11 cellular contexts compared by ENCODE assay signal in the genomic region with DNA sequence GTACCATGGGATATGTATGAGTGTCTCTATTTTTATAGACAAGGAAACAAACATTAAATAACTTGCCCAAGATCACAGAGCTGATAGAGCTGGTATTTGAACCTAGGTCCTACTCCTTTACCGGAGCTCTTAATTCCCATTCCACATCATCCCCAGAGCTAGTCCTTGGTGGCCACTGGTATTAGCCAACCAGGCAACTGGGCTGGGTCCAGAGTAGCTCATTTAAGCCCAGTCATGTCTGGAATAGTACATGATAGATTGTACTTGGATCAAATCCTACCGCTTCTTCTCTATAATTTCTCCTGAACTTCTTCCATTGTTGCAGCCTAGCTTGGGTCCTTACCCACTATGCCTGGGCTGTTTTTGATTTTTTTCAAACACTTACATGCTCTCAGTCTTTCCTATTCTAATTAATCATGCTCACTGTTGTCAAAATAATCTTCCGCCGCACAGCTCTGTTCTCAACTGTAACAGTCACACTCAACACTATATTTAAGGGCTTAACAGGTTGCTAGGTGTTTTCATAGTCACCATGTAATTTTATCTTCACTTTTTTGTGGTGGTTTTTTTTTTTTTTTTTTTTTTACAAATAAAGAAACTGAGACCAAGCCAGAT.
A peak's percentile ranks its signal among the peaks of the same experiment; 100 is the strongest.
DNase-seq lines count a peak whose midpoint lies in the region; ATAC-seq and TF ChIP-seq lines count a peak whose summit lies in the region.
"Had no signal": no experiment of that assay in that cellular context is flagged by ENCODE, and none has a peak within 500 bp of the region (broad histone marks: within the 10 kb centered on the region; RNA-seq: fewer than 3 reads in every experiment).

No MANE protein-coding gene starts in this region.

- H3K4me1 ChIP-seq in right cardiac atrium (ENCODE audit: control insufficient read depth, insufficient read depth, low read length) (peaks cover 1% of the 10 kb centered on the region), stomach (peaks cover 4 to 28% (median 7%) of the 10 kb centered on the region in 4 donors)

- H3K27me3 ChIP-seq in right cardiac atrium (ENCODE audit: control insufficient read depth, insufficient read depth) (no peaks in the 10 kb centered on the region), stomach (no peaks in the 10 kb centered on the region)

- TF ChIP-seq CTCF in stomach (IDR thresholded peaks at IDR 0.05), result no peak

- H3K4me3 ChIP-seq in right cardiac atrium (ENCODE audit: low read length) (no peak overlapping the region), stomach (no peak overlapping the region)

- no peaks in the 10 kb centered on the region for H3K9me3 Mint-ChIP-seq in activated naive CD4-positive, alpha-beta T cell treated with anti-CD3 and anti-CD28 coated beads for 36 hours
- H3K9me3 Mint-ChIP-seq in activated naive CD4-positive, alpha-beta T cell treated with anti-CD3 and anti-CD28 coated beads, Interleukin-2, amount 50 U/mL, for 72 hours, result peaks cover 0 to 1% of the 10 kb centered on the region in 2 donors

- H3K27ac ChIP-seq in right cardiac atrium (ENCODE audit: low read length) (peak overlapping the region; percentile 48), stomach (peak overlapping the region in 4 of 5 donors; percentile 13 to 57 (median 41))

- no peak for TF ChIP-seq EP300 in stomach (IDR thresholded peaks at IDR 0.05)

- no peaks in the 10 kb centered on the region for H3K4me1 Mint-ChIP-seq in activated naive CD4-positive, alpha-beta T cell treated with anti-CD3 and anti-CD28 coated beads for 36 hours (ENCODE audit: low read depth)

- CTCF ChIA-PET in activated naive CD4-positive, alpha-beta T cell treated with anti-CD3 and anti-CD28 coated beads for 36 hours (lab: Charles Lee), result interaction anchor here (0.5 to 2.4 kb wide), 4 partner anchors 23 to 435 kb away, joined by 3 to 10 read pairs (median 4); no protein-coding TSS in a partner anchor

- ATAC-seq in activated naive CD4-positive, alpha-beta T cell treated with anti-CD3 and anti-CD28 coated beads, Interleukin-2, amount 50 U/mL, for 72 hours, result no peak
- ATAC-seq in right cardiac atrium (no peak), GM19328 (IDR thresholded peaks at IDR 0.05; ENCODE audit: unreplicated experiment) (no peak)

- H3K36me3 Mint-ChIP-seq in activated naive CD4-positive, alpha-beta T cell treated with anti-CD3 and anti-CD28 coated beads for 36 hours (ENCODE audit: low read depth), result no peaks in the 10 kb centered on the region
- H3K36me3 Mint-ChIP-seq in activated naive CD4-positive, alpha-beta T cell treated with anti-CD3 and anti-CD28 coated beads, Interleukin-2, amount 50 U/mL, for 72 hours, result peaks cover 0 to 2% of the 10 kb centered on the region in 2 donors

- H3K9me3 ChIP-seq in right cardiac atrium (ENCODE audit: control insufficient read depth, low read length) (no peaks in the 10 kb centered on the region), stomach (no peaks in the 10 kb centered on the region)

- no peak for TF ChIP-seq POLR2A in stomach (IDR thresholded peaks at IDR 0.05)

- H3K36me3 ChIP-seq in stomach, result no peaks in the 10 kb centered on the region

- no peak for DNase-seq in activated naive CD4-positive, alpha-beta T cell treated with anti-CD3 and anti-CD28 coated beads for 36 hours
- no peak for DNase-seq in activated naive CD4-positive, alpha-beta T cell treated with anti-CD3 and anti-CD28 coated beads, Interleukin-2, amount 50 U/mL, for 72 hours (ENCODE audit: low spot score in 2 of 2)
- DNase-seq in NCI-H69 (lab: John Stamatoyannopoulos, UW) (peak; percentile 39), right cardiac atrium (no peak), stomach (no peak), C1 segment of cervical spinal cord (lab: John Stamatoyannopoulos, UW) (no peak)
- no peak for DNase-seq in stimulated activated CD4-positive, alpha-beta T cell treated with anti-CD3 and anti-CD28 coated beads, Interleukin-4, amount 100 ng/mL, for 4 hours
- DNase-seq: midbrain, NCI-H2081, occipital lobe had no signal

- 86% methylated on average over 4 of the region's 4 CpGs for WGBS in right cardiac atrium
- 82 to 93% (median 91%) methylated on average over 4 of the region's 4 CpGs for WGBS in stomach, 5 donors

- H3K27me3 Mint-ChIP-seq in activated naive CD4-positive, alpha-beta T cell treated with anti-CD3 and anti-CD28 coated beads for 36 hours (ENCODE audit: low read depth), result no peaks in the 10 kb centered on the region

- H3K4me3 Mint-ChIP-seq in activated naive CD4-positive, alpha-beta T cell treated with anti-CD3 and anti-CD28 coated beads for 36 hours, result no peak overlapping the region

- peak overlapping the region; percentile 86 for H3K27ac Mint-ChIP-seq in activated naive CD4-positive, alpha-beta T cell treated with anti-CD3 and anti-CD28 coated beads for 36 hours
- no peak overlapping the region for H3K27ac Mint-ChIP-seq in activated naive CD4-positive, alpha-beta T cell treated with anti-CD3 and anti-CD28 coated beads, Interleukin-2, amount 50 U/mL, for 72 hours

- intact Hi-C loops in activated naive CD4-positive, alpha-beta T cell treated with anti-CD3 and anti-CD28 coated beads for 36 hours (cut with micrococcal nuclease), result loop anchor here (2.0 to 10.0 kb wide), 3 partner anchors 487 to 1199 kb away; a partner anchor contains a TSS
- intact Hi-C loops in right cardiac atrium (cut with DNase I), result no loop called here
- intact Hi-C loops in stomach (cut with DNase I; ENCODE audit: low total_unique reads), result no loop called here
